Comparison of ENCODE assay signal across 8 cellular contexts in genomic region chr1:20787775-20788488, GRCh38. TPM values are rescaled to one million over a fixed set of nuclear protein-coding genes. Genes with fewer than 3 reads are reported as not detected.
DNase-seq lines count a peak whose midpoint lies in the region; ATAC-seq lines count a peak whose summit lies in the region.

No MANE protein-coding gene starts in this region.

- peaks cover 17% of the 10 kb centered on the region for H3K4me1 ChIP-seq in skeletal muscle satellite cell (ENCODE audit: control insufficient read depth, insufficient read depth, low read length)

- peak overlapping the region; percentile 92 for H3K4me3 Mint-ChIP-seq in activated T-helper 1 cell treated with anti-CD3 and anti-CD28 coated beads, Interleukin-12 subunit alpha, Interleukin-12 subunit beta, Interleukin-2, Interleukin-4 antibody, amounts not matched to agents 30 ng/mL and 10 ng/mL and 1 ng/mL, durations not matched to agents 14 hours and 24 hours and 36 hours

- intact Hi-C loops in activated T-helper 1 cell treated with anti-CD3 and anti-CD28 coated beads, Interleukin-12 subunit alpha, Interleukin-12 subunit beta, Interleukin-2, Interleukin-4 antibody, amounts not matched to agents 30 ng/mL and 10 ng/mL and 1 ng/mL, durations not matched to agents 14 hours and 24 hours and 36 hours (cut with micrococcal nuclease) = loop anchor here (1.0 to 5.0 kb wide), 4 partner anchors 144 to 504 kb away; partner anchors contain the start of genes ECE1 and EIF4G3

- ATAC-seq in GM21381 (IDR thresholded peaks at IDR 0.05; ENCODE audit: unreplicated experiment) = no peak
- ATAC-seq in GM21515 (IDR thresholded peaks at IDR 0.05; ENCODE audit: unreplicated experiment) = no peak

- no peaks in the 10 kb centered on the region for H3K27me3 ChIP-seq in skeletal muscle satellite cell (ENCODE audit: control insufficient read depth, insufficient read depth, low read length)

- peaks cover 5% of the 10 kb centered on the region for H3K27me3 Mint-ChIP-seq in activated T-helper 1 cell treated with anti-CD3 and anti-CD28 coated beads, Interleukin-12 subunit alpha, Interleukin-12 subunit beta, Interleukin-2, Interleukin-4 antibody, amounts not matched to agents 30 ng/mL and 10 ng/mL and 1 ng/mL, durations not matched to agents 14 hours and 24 hours and 36 hours (ENCODE audit: insufficient read depth)

- H3K9me3 ChIP-seq in skeletal muscle satellite cell (replicated peaks; ENCODE audit: low read length) = no peaks in the 10 kb centered on the region

- no peaks in the 10 kb centered on the region for H3K9me3 Mint-ChIP-seq in activated T-helper 1 cell treated with anti-CD3 and anti-CD28 coated beads, Interleukin-12 subunit alpha, Interleukin-12 subunit beta, Interleukin-2, Interleukin-4 antibody, amounts not matched to agents 30 ng/mL and 10 ng/mL and 1 ng/mL, durations not matched to agents 14 hours and 24 hours and 36 hours

- H3K4me1 Mint-ChIP-seq in activated T-helper 1 cell treated with anti-CD3 and anti-CD28 coated beads, Interleukin-12 subunit alpha, Interleukin-12 subunit beta, Interleukin-2, Interleukin-4 antibody, amounts not matched to agents 30 ng/mL and 10 ng/mL and 1 ng/mL, durations not matched to agents 14 hours and 24 hours and 36 hours (ENCODE audit: low read depth) = peaks cover 26% of the 10 kb centered on the region

- peak; percentile 26 for DNase-seq in SKM-1 (lab: John Stamatoyannopoulos, UW; ENCODE audit: unreplicated experiment)
- DNase-seq in SKM-1 treated with dmso at 0.1 percent for 144 hours (lab: John Stamatoyannopoulos, UW; ENCODE audit: unreplicated experiment) = no peak
- DNase-seq in NCI-H1092 treated with DMSO at 0.1 percent for 48 hours (lab: John Stamatoyannopoulos, UW) = peak; percentile 77
- DNase-seq in activated T-helper 1 cell treated with anti-CD3 and anti-CD28 coated beads, Interleukin-12 subunit alpha, Interleukin-12 subunit beta, Interleukin-2, Interleukin-4 antibody, amounts not matched to agents 30 ng/mL and 10 ng/mL and 1 ng/mL, durations not matched to agents 14 hours and 24 hours and 36 hours (ENCODE audit: low spot score) = no peak
- DNase-seq in hepatic stellate cell (ENCODE audit: low spot score) = peak; percentile 23

- H3K36me3 Mint-ChIP-seq in activated T-helper 1 cell treated with anti-CD3 and anti-CD28 coated beads, Interleukin-12 subunit alpha, Interleukin-12 subunit beta, Interleukin-2, Interleukin-4 antibody, amounts not matched to agents 30 ng/mL and 10 ng/mL and 1 ng/mL, durations not matched to agents 14 hours and 24 hours and 36 hours (ENCODE audit: low read depth) = no peaks in the 10 kb centered on the region

- H3K27ac Mint-ChIP-seq in activated T-helper 1 cell treated with anti-CD3 and anti-CD28 coated beads, Interleukin-12 subunit alpha, Interleukin-12 subunit beta, Interleukin-2, Interleukin-4 antibody, amounts not matched to agents 30 ng/mL and 10 ng/mL and 1 ng/mL, durations not matched to agents 14 hours and 24 hours and 36 hours = peak overlapping the region; percentile 92

- no peaks in the 10 kb centered on the region for H3K36me3 ChIP-seq in skeletal muscle satellite cell (ENCODE audit: insufficient read depth, low read length)

- peak overlapping the region; percentile 97 for H3K9ac ChIP-seq in skeletal muscle satellite cell (ENCODE audit: low read depth, low read length)

- H3K4me3 ChIP-seq in skeletal muscle satellite cell (ENCODE audit: low read length) = peak overlapping the region; percentile 91

- H3K4me2 ChIP-seq in skeletal muscle satellite cell (ENCODE audit: low read length) = peak overlapping the region; percentile 97

RNA-seq across cellular contexts. Expression of gene HP1BP3, which starts 0.8 kb away (rescaled TPM):
- 212 and 220 TPM in 2 replicates for total RNA-seq in activated T-helper 1 cell treated with anti-CD3 and anti-CD28 coated beads, Interleukin-12 subunit alpha, Interleukin-12 subunit beta, Interleukin-2, Interleukin-4 antibody, amounts not matched to agents 30 ng/mL and 10 ng/mL and 1 ng/mL, durations not matched to agents 14 hours and 24 hours and 36 hours
- total RNA-seq in skeletal muscle satellite cell (2012; rRNA removed) = 125 and 137 TPM in 2 replicates

RNA-seq across cellular contexts. Expression of gene SH2D5, which starts 55.4 kb away (rescaled TPM):
- total RNA-seq in activated T-helper 1 cell treated with anti-CD3 and anti-CD28 coated beads, Interleukin-12 subunit alpha, Interleukin-12 subunit beta, Interleukin-2, Interleukin-4 antibody, amounts not matched to agents 30 ng/mL and 10 ng/mL and 1 ng/mL, durations not matched to agents 14 hours and 24 hours and 36 hours = 0.08 and 0.15 TPM in 2 replicates
- total RNA-seq in skeletal muscle satellite cell (2012; rRNA removed) = 1.3 and 6.1 TPM in 2 replicates

Comparison
In these comparisons a context has a peak if more than half of its experiments do, and no peak if none do; other contexts are left out.
1. DNase-seq: peak in SKM-1 (single experiment), NCI-H1092 treated with DMSO at 0.1 percent for 48 hours (single experiment) and hepatic stellate cell (single experiment); none in SKM-1 treated with dmso at 0.1 percent for 144 hours (single experiment) and activated T-helper 1 cell treated with anti-CD3 and anti-CD28 coated beads, Interleukin-12 subunit alpha, Interleukin-12 subunit beta, Interleukin-2, Interleukin-4 antibody, amounts not matched to agents 30 ng/mL and 10 ng/mL and 1 ng/mL, durations not matched to agents 14 hours and 24 hours and 36 hours (single experiment).